8 cellular contexts compared by ENCODE assay signal in genomic region chr2:169141713-169142352, GRCh38.
DNase-seq lines count a peak whose midpoint lies in the region; ATAC-seq and TF ChIP-seq lines count a peak whose summit lies in the region.

No MANE protein-coding gene starts in this region.

- no peaks in the 10 kb centered on the region for H3K4me1 Mint-ChIP-seq in mesothelial cell of epicardium

- peak; percentile 54 for DNase-seq in NCI-H226
- peak; percentile 54 to 55 for DNase-seq in activated CD4-positive, alpha-beta T cell treated with anti-CD3 and anti-CD28 coated beads, Interleukin-2, amount 50 U/mL, for 4 hours
- DNase-seq in effector CD8-positive, alpha-beta T cell (lab: John Stamatoyannopoulos, UW) = peak; percentile 42
- DNase-seq in mesothelial cell of epicardium (ENCODE audit: low spot score in 2 of 2, unreplicated experiment in 2 of 2) = peak in 1 of 2 experiments; percentile 49
- DNase-seq in stimulated activated CD8-positive, alpha-beta memory T cell treated with anti-CD3 and anti-CD28 coated beads, Interleukin-7, amount 100 ng/mL, for 1 hour (ENCODE audit: low read depth in 2 of 2) = peak; percentile 12 to 14

- H3K9me3 Mint-ChIP-seq in mesothelial cell of epicardium = no peaks in the 10 kb centered on the region

- ATAC-seq in HG02571 (IDR thresholded peaks at IDR 0.05; ENCODE audit: unreplicated experiment) (peak; percentile 55), HG02938 (IDR thresholded peaks at IDR 0.05; ENCODE audit: unreplicated experiment) (no peak)

- H3K27ac Mint-ChIP-seq in mesothelial cell of epicardium = no peak overlapping the region

- H3K36me3 Mint-ChIP-seq in mesothelial cell of epicardium = peaks cover 3% of the 10 kb centered on the region

- no peaks in the 10 kb centered on the region for H3K27me3 Mint-ChIP-seq in mesothelial cell of epicardium (ENCODE audit: low read depth)

- TF ChIP-seq CTCF in GM12801 (IDR thresholded peaks at IDR 0.05; ENCODE audit: extremely low read depth, insufficient read length) (peak; percentile 32), mesothelial cell of epicardium (IDR thresholded peaks at IDR 0.05; ENCODE audit: unreplicated experiment) (peak; percentile 77)

- no peak overlapping the region for H3K4me3 Mint-ChIP-seq in mesothelial cell of epicardium
